In genomic region chr12:109358154-109358869, GRCh38 we compare ENCODE assay signal across 1 cellular context.
TF ChIP-seq lines count a peak whose summit lies in the region.

No MANE protein-coding gene starts in this region.

TF ChIP-seq in GM12878, 131 proteins besides CTCF, POLR2A, EP300 and RAD21 (continued from another document):
- TF ChIP-seq BHLHE40 (IDR thresholded peaks at IDR 0.05; ENCODE audit: borderline replicate concordance in 1 of 2, low read depth in 2 of 2, low read length in 1 of 2) (0 out of 4 replicates have a peak, but pooled peaks of 1 of the 2 experiments have one; percentile 10), REST (IDR thresholded peaks at IDR 0.05; ENCODE audit: low read depth, low read length) (no peak), ETV6 (conservative IDR thresholded peaks at IDR 0.05 in 1 of 2, IDR thresholded peaks at IDR 0.05 in 1 of 2; ENCODE audit: borderline replicate concordance in 1 of 2, low read depth in 1 of 2) (peak in 1 of 2 experiments; percentile 56; a peak in 2 of 4 replicates), ATF2 (IDR thresholded peaks at IDR 0.05; ENCODE audit: low read length) (peak; percentile 62; the same call in 1 of the 2 replicates), ZZZ3 (IDR thresholded peaks at IDR 0.05; ENCODE audit: control insufficient read depth, insufficient read length, low read depth) (no peak), IKZF2 (IDR thresholded peaks at IDR 0.05) (peak; percentile 47 to 50; a peak in 2 of 4 replicates), FOS (IDR thresholded peaks at IDR 0.05; ENCODE audit: borderline replicate concordance, extremely low read depth, insufficient read length) (no peak), E4F1 (IDR thresholded peaks at IDR 0.05; ENCODE audit: borderline replicate concordance, partially characterized antibody) (no peak), RELA (IDR thresholded peaks at IDR 0.05; ENCODE audit: borderline replicate concordance, partially characterized antibody) (no peak)
